In the genomic region with DNA sequence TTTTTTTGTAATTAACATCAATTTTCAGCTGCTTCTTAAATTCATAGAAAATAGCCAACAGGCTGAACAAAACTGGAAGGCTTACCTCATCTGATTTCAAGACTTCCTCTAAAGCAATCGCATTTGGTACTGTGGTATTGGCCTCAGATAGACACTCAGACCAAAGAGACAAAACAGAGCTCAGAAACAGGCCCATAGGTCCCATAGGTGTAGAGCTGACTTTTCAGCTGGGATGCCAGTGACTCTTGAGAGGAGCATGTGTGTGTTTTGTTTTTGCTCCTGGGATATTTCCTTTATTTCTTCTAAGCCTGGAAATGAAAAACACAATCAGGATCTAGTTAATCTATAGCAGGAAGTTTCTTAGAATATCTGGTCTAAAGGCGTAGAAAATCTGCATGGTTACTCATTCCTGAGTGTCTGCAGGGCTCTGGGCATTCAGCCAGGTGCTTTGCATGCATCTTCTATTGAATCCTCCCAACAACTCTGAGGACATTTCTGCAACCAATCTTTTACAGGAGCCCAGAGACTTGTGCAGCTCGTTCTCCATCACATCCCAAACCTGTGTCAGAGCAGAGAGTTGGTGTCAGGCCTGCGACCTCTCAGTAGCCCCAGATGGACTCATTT, we compare ENCODE assay signal across 14 cellular contexts.
DNase-seq lines count a peak whose midpoint lies in the region; TF ChIP-seq lines count a peak whose summit lies in the region.
"Had no signal": no experiment of that assay in that cellular context is flagged by ENCODE, and none has a peak within 500 bp of the region (broad histone marks: within the 10 kb centered on the region; RNA-seq: fewer than 3 reads in every experiment).

No MANE protein-coding gene starts in this region.

- H3K27me3 Mint-ChIP-seq in T-helper 2 cell treated with Interferon-gamma antibody and Interleukin-4, amounts not matched to agents 5 μg/mL and 100 μg/mL, for 36 hours (ENCODE audit: low read depth) = peaks cover 11% of the 10 kb centered on the region

- no peak overlapping the region for H3K4me3 ChIP-seq in AG09309 (ENCODE audit: control insufficient read depth, low read depth, low read length)
- no peak overlapping the region for H3K4me3 ChIP-seq in astrocyte of the spinal cord (ENCODE audit: low read depth, low read length)
- H3K4me3 ChIP-seq: GM12878 had no signal

- no peaks in the 10 kb centered on the region for H3K36me3 Mint-ChIP-seq in T-helper 2 cell treated with Interferon-gamma antibody and Interleukin-4, amounts not matched to agents 5 μg/mL and 100 μg/mL, for 36 hours (ENCODE audit: low read depth)
- H3K36me3 Mint-ChIP-seq: CD8-positive, alpha-beta T cell had no signal

- TF ChIP-seq CTCF in AG09309 (IDR thresholded peaks at IDR 0.05; ENCODE audit: control insufficient read depth, insufficient read depth, low read depth, low read length, missing control alignments) (no peak), astrocyte of the spinal cord (IDR thresholded peaks at IDR 0.05; ENCODE audit: low read depth, low read length) (no peak)

- in situ Hi-C loops in astrocyte of the spinal cord (cut with HindIII; ENCODE audit: low sequenced_read_pairs) = no loop called here

- DNase-seq in AG09309 (ENCODE audit: low read depth) (peak; percentile 44), HPDE6-E6E7 (ENCODE audit: extremely low spot score) (peak; percentile 26), astrocyte of the spinal cord (ENCODE audit: low read depth, low spot score) (peak; percentile 67), islet precursor cell (peak; percentile 16), activated T-cell treated with anti-CD3 and anti-CD28 coated beads for 4 hours (no peak)
- DNase-seq in activated CD4-positive, alpha-beta T cell treated with anti-CD3 and anti-CD28 coated beads for 4 hours = no peak
- DNase-seq in T-helper 2 cell treated with Interferon-gamma antibody and Interleukin-4, amounts not matched to agents 5 μg/mL and 100 μg/mL, for 36 hours (ENCODE audit: low spot score) = no peak
- no peak for DNase-seq in stimulated activated CD4-positive, alpha-beta T cell treated with anti-CD3 and anti-CD28 coated beads, Interleukin-2, amount 100 ng/mL, for 24 hours
- DNase-seq: CD8-positive, alpha-beta T cell; naive thymus-derived CD4-positive, alpha-beta T cell; NCI-H2107; Right ventricle myocardium superior; stimulated activated naive CD4-positive, alpha-beta T cell had no signal

- H3K4me1 Mint-ChIP-seq in T-helper 2 cell treated with Interferon-gamma antibody and Interleukin-4, amounts not matched to agents 5 μg/mL and 100 μg/mL, for 36 hours (ENCODE audit: low read depth) = no peaks in the 10 kb centered on the region
- H3K4me1 Mint-ChIP-seq: naive thymus-derived CD4-positive, alpha-beta T cell had no signal

- H3K4me3 Mint-ChIP-seq in T-helper 2 cell treated with Interferon-gamma antibody and Interleukin-4, amounts not matched to agents 5 μg/mL and 100 μg/mL, for 36 hours = no peak overlapping the region
- H3K4me3 Mint-ChIP-seq: CD8-positive, alpha-beta T cell; naive thymus-derived CD4-positive, alpha-beta T cell had no signal

- H3K9me3 Mint-ChIP-seq in T-helper 2 cell treated with Interferon-gamma antibody and Interleukin-4, amounts not matched to agents 5 μg/mL and 100 μg/mL, for 36 hours = no peaks in the 10 kb centered on the region
- H3K9me3 Mint-ChIP-seq: CD8-positive, alpha-beta T cell had no signal

- H3K27ac Mint-ChIP-seq in T-helper 2 cell treated with Interferon-gamma antibody and Interleukin-4, amounts not matched to agents 5 μg/mL and 100 μg/mL, for 36 hours = no peak overlapping the region
- H3K27ac Mint-ChIP-seq: CD8-positive, alpha-beta T cell; naive thymus-derived CD4-positive, alpha-beta T cell had no signal

Comparison
In these comparisons a context has a peak if more than half of its experiments do, and no peak if none do; other contexts are left out.
1. DNase-seq: peak in AG09309 (single experiment), HPDE6-E6E7 (single experiment), astrocyte of the spinal cord (single experiment) and islet precursor cell (single experiment); none in activated CD4-positive, alpha-beta T cell treated with anti-CD3 and anti-CD28 coated beads for 4 hours (0 of 2), T-helper 2 cell treated with Interferon-gamma antibody and Interleukin-4, amounts not matched to agents 5 μg/mL and 100 μg/mL, for 36 hours (single experiment), stimulated activated CD4-positive, alpha-beta T cell treated with anti-CD3 and anti-CD28 coated beads, Interleukin-2, amount 100 ng/mL, for 24 hours (0 of 2) and activated T-cell treated with anti-CD3 and anti-CD28 coated beads for 4 hours (single experiment).